In genomic region chr10:47166808-47167581, GRCh38 we compare ENCODE assay signal across 8 cellular contexts.
DNase-seq lines count a peak whose midpoint lies in the region; ATAC-seq and TF ChIP-seq lines count a peak whose summit lies in the region.
"Not testable (repeated sequence)": the region's sequence is repeated elsewhere in the genome, so short reads cannot be mapped to it uniquely, and the experiment has no call there.

No MANE protein-coding gene starts in this region.

- H4K20me1 ChIP-seq in osteoblast (ENCODE audit: insufficient read depth, low read length) = not testable (repeated sequence)

- H3K79me2 ChIP-seq in osteoblast (ENCODE audit: insufficient read depth, low read length) = not testable (repeated sequence)

- 66% methylated on average over 17 of the region's 17 CpGs for WGBS in right cardiac atrium

- H3K9me3 Mint-ChIP-seq in CD14-positive monocyte = peaks cover 5 to 16% (median 5%) of the 10 kb centered on the region in 7 donors
- H3K9me3 Mint-ChIP-seq in IgD-negative memory B cell; activated naive CD4-positive, alpha-beta T cell treated with anti-CD3 and anti-CD28 coated beads, Interleukin-2, amount 10 ng/mL, durations not matched to agents 7 days and 5 days; dendritic cell treated with granulocyte-macrophage colony-stimulating factor and Interleukin-4, amounts not matched to agents 40 ng/mL and 50 ng/mL, for 4 days: not testable (repeated sequence)

- peak overlapping the region; percentile 93 to 99 (median 96) for H3K27ac Mint-ChIP-seq in CD14-positive monocyte
- H3K27ac Mint-ChIP-seq in IgD-negative memory B cell = not testable (repeated sequence)
- H3K27ac Mint-ChIP-seq in activated naive CD4-positive, alpha-beta T cell treated with anti-CD3 and anti-CD28 coated beads, Interleukin-2, amount 10 ng/mL, durations not matched to agents 7 days and 5 days = peak overlapping the region; percentile 35
- peak overlapping the region; percentile 89 for H3K27ac Mint-ChIP-seq in dendritic cell treated with granulocyte-macrophage colony-stimulating factor and Interleukin-4, amounts not matched to agents 40 ng/mL and 50 ng/mL, for 4 days

- not testable (repeated sequence) for H3K9me3 ChIP-seq in right cardiac atrium (ENCODE audit: control insufficient read depth, low read length); osteoblast (ENCODE audit: low read depth, low read length); upper lobe of right lung

- not testable (repeated sequence) for H3K27me3 Mint-ChIP-seq in CD14-positive monocyte (ENCODE audit: low read depth in 3 of 3); activated naive CD4-positive, alpha-beta T cell treated with anti-CD3 and anti-CD28 coated beads, Interleukin-2, amount 10 ng/mL, durations not matched to agents 7 days and 5 days; dendritic cell treated with granulocyte-macrophage colony-stimulating factor and Interleukin-4, amounts not matched to agents 40 ng/mL and 50 ng/mL, for 4 days
- H3K27me3 Mint-ChIP-seq in IgD-negative memory B cell = peaks cover 20% of the 10 kb centered on the region

- H2AFZ ChIP-seq in osteoblast (ENCODE audit: low read length) = peak overlapping the region; percentile 75

- not testable (repeated sequence) for H3K4me3 ChIP-seq in right cardiac atrium (ENCODE audit: low read length); upper lobe of right lung
- H3K4me3 ChIP-seq in osteoblast (ENCODE audit: insufficient read depth, low read length) = peak overlapping the region; percentile 16

- H3K4me2 ChIP-seq in osteoblast (ENCODE audit: insufficient read depth, low read length) = peak overlapping the region; percentile 77

- H3K4me1 Mint-ChIP-seq in CD14-positive monocyte (peaks cover 48% of the 10 kb centered on the region), IgD-negative memory B cell (peaks cover 6 to 10% (median 8%) of the 10 kb centered on the region in 3 donors)
- H3K4me1 Mint-ChIP-seq in activated naive CD4-positive, alpha-beta T cell treated with anti-CD3 and anti-CD28 coated beads, Interleukin-2, amount 10 ng/mL, durations not matched to agents 7 days and 5 days = peaks cover 28% of the 10 kb centered on the region
- peaks cover 42% of the 10 kb centered on the region for H3K4me1 Mint-ChIP-seq in dendritic cell treated with granulocyte-macrophage colony-stimulating factor and Interleukin-4, amounts not matched to agents 40 ng/mL and 50 ng/mL, for 4 days (ENCODE audit: low read depth)

- TF ChIP-seq CTCF in CD14-positive monocyte (IDR thresholded peaks at IDR 0.05); osteoblast (IDR thresholded peaks at IDR 0.05; ENCODE audit: extremely low read depth, low read depth, low read length); upper lobe of right lung (IDR thresholded peaks at IDR 0.05): not testable (repeated sequence)

- CTCF ChIA-PET in activated naive CD4-positive, alpha-beta T cell treated with anti-CD3 and anti-CD28 coated beads, Interleukin-2, amount 10 ng/mL, durations not matched to agents 7 days and 5 days (lab: Charles Lee) = interaction anchor here (1.3 to 1.6 kb wide), 2 partner anchors 112 to 145 kb away, joined by 4 to 5 read pairs; no protein-coding TSS in a partner anchor

- H3K4me3 Mint-ChIP-seq in CD14-positive monocyte = peak overlapping the region; percentile 67 to 87
- H3K4me3 Mint-ChIP-seq in IgD-negative memory B cell = peak overlapping the region in 3 of 4 donors; percentile 21 to 65 (median 37)
- H3K4me3 Mint-ChIP-seq in activated naive CD4-positive, alpha-beta T cell treated with anti-CD3 and anti-CD28 coated beads, Interleukin-2, amount 10 ng/mL, durations not matched to agents 7 days and 5 days = peak overlapping the region; percentile 7
- not testable (repeated sequence) for H3K4me3 Mint-ChIP-seq in dendritic cell treated with granulocyte-macrophage colony-stimulating factor and Interleukin-4, amounts not matched to agents 40 ng/mL and 50 ng/mL, for 4 days

- DNase-seq in CD14-positive monocyte (ENCODE audit: low spot score) (peak; percentile 72), SIG-M5 treated with dmso at 0.1 percent for 504 hours (lab: John Stamatoyannopoulos, UW; ENCODE audit: unreplicated experiment) (peak; percentile 46), right cardiac atrium (peak; percentile 69 to 84 (median 80)), upper lobe of right lung (peak; percentile 78)
- not testable (repeated sequence) for DNase-seq in activated naive CD4-positive, alpha-beta T cell treated with anti-CD3 and anti-CD28 coated beads, Interleukin-2, amount 10 ng/mL, durations not matched to agents 7 days and 5 days; osteoblast (ENCODE audit: insufficient read length, low spot score, missing footprints)

- not testable (repeated sequence) for H3K36me3 ChIP-seq in osteoblast (ENCODE audit: insufficient read depth, low read length); upper lobe of right lung

- H3K4me1 ChIP-seq in right cardiac atrium (ENCODE audit: control insufficient read depth, insufficient read depth, low read length) = not testable (repeated sequence)
- H3K4me1 ChIP-seq in osteoblast (ENCODE audit: insufficient read depth, low read length) (peaks cover 34% of the 10 kb centered on the region), upper lobe of right lung (peaks cover 24% of the 10 kb centered on the region)

- intact Hi-C loops in CD14-positive monocyte (cut with micrococcal nuclease) = loop anchor here (2.0 to 5.0 kb wide), 3 partner anchors 35 to 90 kb away; no protein-coding TSS in a partner anchor
- intact Hi-C loops in dendritic cell treated with granulocyte-macrophage colony-stimulating factor and Interleukin-4, amounts not matched to agents 40 ng/mL and 50 ng/mL, for 4 days (cut with micrococcal nuclease); right cardiac atrium (cut with DNase I); upper lobe of right lung (cut with DNase I): not testable (repeated sequence)

- peak; percentile 42 to 57 for ATAC-seq in right cardiac atrium
- peak; percentile 40 for ATAC-seq in upper lobe of right lung

- not testable (repeated sequence) for H3K36me3 Mint-ChIP-seq in CD14-positive monocyte; IgD-negative memory B cell; activated naive CD4-positive, alpha-beta T cell treated with anti-CD3 and anti-CD28 coated beads, Interleukin-2, amount 10 ng/mL, durations not matched to agents 7 days and 5 days; dendritic cell treated with granulocyte-macrophage colony-stimulating factor and Interleukin-4, amounts not matched to agents 40 ng/mL and 50 ng/mL, for 4 days (ENCODE audit: low read depth)

- not testable (repeated sequence) for H3K27me3 ChIP-seq in right cardiac atrium (ENCODE audit: control insufficient read depth, insufficient read depth); osteoblast (ENCODE audit: insufficient read depth, low read length); upper lobe of right lung

- peak overlapping the region; percentile 92 for H3K27ac ChIP-seq in right cardiac atrium (ENCODE audit: low read length)
- peak overlapping the region; percentile 82 for H3K27ac ChIP-seq in osteoblast (ENCODE audit: low read depth, low read length)
- H3K27ac ChIP-seq in upper lobe of right lung = peak overlapping the region; percentile 78
